ENCODE assay signal across 22 cellular contexts in genomic region chr10:44636625-44637024, GRCh38.
"Had no signal": no experiment of that assay in that cellular context is flagged by ENCODE, and none has a peak within 500 bp of the region (broad histone marks: within the 10 kb centered on the region; RNA-seq: fewer than 3 reads in every experiment).

No MANE protein-coding gene starts in this region.

- ATAC-seq: activated CD8-positive, alpha-beta T cell treated with anti-CD3 and anti-CD28 coated beads, Interleukin-2, amount 10 ng/mL, durations not matched to agents 7 days and 5 days; WTC11 had no signal

- DNase-seq: activated CD4-positive, alpha-beta T cell treated with anti-CD3 and anti-CD28 coated beads for 48 hours; activated CD4-positive, alpha-beta T cell treated with anti-CD3 and anti-CD28 coated beads, Interleukin-2, amount 50 U/mL, for 4 hours; activated CD4-positive, CD25-positive, alpha-beta regulatory T cell treated with anti-CD3 and anti-CD28 coated beads, Interleukin-2, amount 50 U/mL, for 72 hours; activated CD8-positive, alpha-beta memory T cell treated with anti-CD3 and anti-CD28 coated beads, Interleukin-2, amount 50 U/mL, for 48 hours; activated CD8-positive, alpha-beta T cell treated with anti-CD3 and anti-CD28 coated beads, Interleukin-2, amount 10 ng/mL, durations not matched to agents 7 days and 5 days; activated naive CD4-positive, alpha-beta T cell treated with anti-CD3 and anti-CD28 coated beads, Interleukin-2, amount 50 U/mL, for 16 hours; activated naive CD8-positive, alpha-beta T cell treated with anti-CD3 and anti-CD28 coated beads, Interleukin-2, amount 10 ng/mL, durations not matched to agents 7 days and 5 days; activated T-cell treated with anti-CD3 and anti-CD28 coated beads, Interleukin-2, amount 50 U/mL, for 1 hour; adrenal gland; anterior cingulate cortex; cerebellar nuclear complex; NCI-H1092; NCI-H1417; NCI-H1930; NCI-H2107; NCI-H2171 treated with DMSO at 0.1 percent for 48 hours; NCI-H226; NCI-H526; NCI-H82; Peyer's patch; Right ventricle myocardium superior had no signal

- H3K4me3 ChIP-seq: adrenal gland, Peyer's patch had no signal
